In the genomic region with DNA sequence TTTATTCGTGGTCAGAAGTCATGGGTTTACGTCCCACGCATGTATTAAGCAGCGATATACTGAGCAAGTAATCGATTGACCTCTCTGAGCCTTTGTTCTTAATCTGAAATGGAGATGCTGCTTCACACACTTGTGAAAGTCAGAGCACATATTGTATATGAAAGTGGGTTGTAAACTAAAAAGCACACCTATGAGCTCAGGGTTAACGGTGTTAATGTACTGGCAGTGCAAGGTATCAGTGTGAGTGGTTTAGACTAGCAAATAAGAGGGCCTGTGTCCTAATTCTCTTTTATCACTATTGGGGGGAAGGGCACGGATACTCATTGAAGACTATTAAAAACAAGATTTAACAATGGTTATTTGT, we compare ENCODE assay signal across 8 cellular contexts. TPM values are rescaled to one million over a fixed set of nuclear protein-coding genes. Genes with fewer than 3 reads are reported as not detected.
DNase-seq lines count a peak whose midpoint lies in the region; ATAC-seq and TF ChIP-seq lines count a peak whose summit lies in the region.

No MANE protein-coding gene starts in this region.

- H3K9me3 ChIP-seq in neuronal stem cell (replicated peaks in 1 of 2; ENCODE audit: control insufficient read depth in 2 of 2, insufficient read depth in 1 of 2, low read depth in 1 of 2, low read length in 2 of 2) = peaks cover 0 to 3% of the 10 kb centered on the region in 2 donors

- no peak overlapping the region for H2BK15ac ChIP-seq in neuronal stem cell (ENCODE audit: low read length)

- ATAC-seq in GM18499 (IDR thresholded peaks at IDR 0.05; ENCODE audit: insufficient read depth, unreplicated experiment) (peak; percentile 9), GM21786 (IDR thresholded peaks at IDR 0.05; ENCODE audit: unreplicated experiment) (peak; percentile 13)

- no peak overlapping the region for H2AK5ac ChIP-seq in neuronal stem cell (ENCODE audit: low read depth, low read length)

- H3K9ac ChIP-seq in neuronal stem cell (ENCODE audit: low read depth, low read length, poor library complexity) = no peak overlapping the region

- H3K4me1 ChIP-seq in neuronal stem cell (ENCODE audit: control insufficient read depth in 2 of 2, insufficient read depth in 1 of 2, low read depth in 1 of 2, low read length in 2 of 2) = peaks cover 0 to 5% of the 10 kb centered on the region in 2 donors

- no peak overlapping the region for H3K23ac ChIP-seq in neuronal stem cell (ENCODE audit: low read depth, low read length, poor library complexity)

- H3K27ac ChIP-seq in neuronal stem cell (replicated peaks; ENCODE audit: low read length) = no peak overlapping the region

- H2BK12ac ChIP-seq in neuronal stem cell (ENCODE audit: low read length) = no peak overlapping the region

- no peak overlapping the region for H4K8ac ChIP-seq in neuronal stem cell (ENCODE audit: low read depth, low read length)

- H3K36me3 ChIP-seq in neuronal stem cell (replicated peaks in 1 of 2; ENCODE audit: control insufficient read depth in 2 of 2, insufficient read depth in 2 of 2, low read length in 2 of 2) = peaks cover 1 to 45% of the 10 kb centered on the region in 2 donors

- no peaks in the 10 kb centered on the region for H3K9me3 Mint-ChIP-seq in endothelial cell (ENCODE audit: unreplicated experiment)

- H3K4me2 ChIP-seq in neuronal stem cell (ENCODE audit: insufficient read depth, low read length, poor library complexity, severe bottlenecking) = peak overlapping the region; percentile 48

- peak overlapping the region; percentile 88 for H2AFZ ChIP-seq in neuronal stem cell (ENCODE audit: low read length)

- H2BK120ac ChIP-seq in neuronal stem cell (ENCODE audit: low read depth, low read length) = no peak overlapping the region

- TF ChIP-seq CTCF in endothelial cell (IDR thresholded peaks at IDR 0.05; ENCODE audit: unreplicated experiment) = no peak

- peak overlapping the region; percentile 98 for H3K4me3 Mint-ChIP-seq in endothelial cell (ENCODE audit: unreplicated experiment)

- no peak overlapping the region for H2BK5ac ChIP-seq in neuronal stem cell (ENCODE audit: low read length)

- H3K4me1 Mint-ChIP-seq in endothelial cell (ENCODE audit: unreplicated experiment) = peaks cover 22% of the 10 kb centered on the region

- peak; percentile 39 for DNase-seq in NCI-H526 treated with DMSO at 0.1 percent for 48 hours (lab: John Stamatoyannopoulos, UW)
- DNase-seq in endothelial cell (ENCODE audit: low spot score) = no peak
- DNase-seq in neuronal stem cell (ENCODE audit: low spot score) = no peak
- DNase-seq in hypothalamus (lab: John Stamatoyannopoulos, UW) = no peak
- DNase-seq in NCI-H1436 treated with DMSO at 0.1 percent for 48 hours (lab: John Stamatoyannopoulos, UW) = no peak
- DNase-seq in NCI-H2029 (lab: John Stamatoyannopoulos, UW) = no peak

- peaks cover 5% of the 10 kb centered on the region for H3K27me3 Mint-ChIP-seq in endothelial cell (ENCODE audit: unreplicated experiment)

- H3K14ac ChIP-seq in neuronal stem cell (ENCODE audit: low read length) = no peak overlapping the region

- no peak overlapping the region for H4K91ac ChIP-seq in neuronal stem cell (ENCODE audit: low read depth, low read length, poor library complexity)

- H3K4ac ChIP-seq in neuronal stem cell (ENCODE audit: low read length) = no peak overlapping the region

- peak overlapping the region; percentile 98 for H3K27ac Mint-ChIP-seq in endothelial cell (ENCODE audit: unreplicated experiment)

- peaks cover 4% of the 10 kb centered on the region for H3K36me3 Mint-ChIP-seq in endothelial cell (ENCODE audit: low read depth, unreplicated experiment)

- H3K79me1 ChIP-seq in neuronal stem cell (ENCODE audit: low read depth, low read length) = no peaks in the 10 kb centered on the region

- WGBS in neuronal stem cell (ENCODE audit: extremely low coverage in 2 of 2, insufficient read length in 2 of 2, insufficient replicate concordance in 1 of 2), 2 donors = no CpG with 5 or more reads among the region's 7 CpGs

- no peak overlapping the region for H3K18ac ChIP-seq in neuronal stem cell (ENCODE audit: low read length)

- H3K4me3 ChIP-seq in neuronal stem cell (ENCODE audit: low read length in 2 of 2) = peak overlapping the region; percentile 76 to 86

- no peaks in the 10 kb centered on the region for H3K27me3 ChIP-seq in neuronal stem cell (ENCODE audit: control insufficient read depth in 3 of 3, insufficient read depth in 3 of 3, low read depth in 1 of 3, low read length in 3 of 3)

RNA-seq across cellular contexts. Expression of gene MRPL42, which starts 0.7 kb away (rescaled TPM):
- total RNA-seq in endothelial cell (ENCODE audit: unreplicated experiment) = 34.6 TPM
- polyA plus RNA-seq in neuronal stem cell (2013, experiment 1 of 2) = 127 TPM
- polyA plus RNA-seq in neuronal stem cell (2013, experiment 2 of 2) = 137 TPM

RNA-seq across cellular contexts. Expression of gene UBE2N, which starts 26.2 kb away (rescaled TPM):
- 150 TPM for total RNA-seq in endothelial cell (ENCODE audit: unreplicated experiment)
- 174 TPM for polyA plus RNA-seq in neuronal stem cell (2013, experiment 1 of 2)
- polyA plus RNA-seq in neuronal stem cell (2013, experiment 2 of 2) = 180 TPM
